ENCODE assay signal across 40 cellular contexts in the genomic region with DNA sequence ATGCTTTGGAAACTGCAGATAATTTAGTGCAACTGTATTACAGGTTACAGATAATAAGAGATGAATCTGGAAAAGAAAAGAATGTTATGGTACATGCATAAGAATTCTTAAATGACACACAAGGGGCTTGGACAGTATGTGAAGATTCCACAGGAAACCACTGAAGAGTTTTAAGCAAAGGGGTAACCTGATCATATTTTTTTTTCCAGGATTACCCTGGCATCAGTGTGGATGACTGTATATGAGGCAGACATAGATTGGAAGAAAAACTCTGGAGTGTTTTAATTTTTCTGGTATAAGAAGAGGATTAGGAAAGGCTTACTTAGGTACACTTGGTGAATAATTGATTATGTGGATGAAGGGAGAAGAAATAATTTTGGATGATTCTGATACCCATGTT. TPM values are rescaled to one million over a fixed set of nuclear protein-coding genes. Genes with fewer than 3 reads are reported as not detected.
"Had no signal": no experiment of that assay in that cellular context is flagged by ENCODE, and none has a peak within 500 bp of the region (broad histone marks: within the 10 kb centered on the region; RNA-seq: fewer than 3 reads in every experiment).

No MANE protein-coding gene starts in this region.

- DNase-seq: activated B cell treated with CpG ODN at 0.5 μM for 24 hours; activated CD4-positive, alpha-beta memory T cell treated with anti-CD3 and anti-CD28 coated beads for 36 hours; activated CD4-positive, alpha-beta T cell treated with anti-CD3 and anti-CD28 coated beads for 1 hour; activated CD4-positive, alpha-beta T cell treated with anti-CD3 and anti-CD28 coated beads for 36 hours; activated CD4-positive, alpha-beta T cell treated with anti-CD3 and anti-CD28 coated beads, Interleukin-2, amount 10 ng/mL, durations not matched to agents 24 days and 14 days; activated CD4-positive, alpha-beta T cell treated with anti-CD3 and anti-CD28 coated beads, Interleukin-2, amount 50 U/mL, for 1 hour; activated CD4-positive, alpha-beta T cell treated with anti-CD3 and anti-CD28 coated beads, Interleukin-2, amount 50 U/mL, for 4 hours; activated CD8-positive, alpha-beta memory T cell treated with anti-CD3 and anti-CD28 coated beads, Interleukin-2, amount 50 U/mL, for 4 hours; activated CD8-positive, alpha-beta T cell treated with anti-CD3 and anti-CD28 coated beads for 36 hours; activated effector memory CD4-positive, alpha-beta T cell treated with anti-CD3 and anti-CD28 coated beads, Interleukin-2, amount 50 U/mL, for 16 hours; activated gamma-delta T cell treated with Interleukin-2 at 50 U/mL for 16 hours; activated naive CD4-positive, alpha-beta T cell; activated naive CD4-positive, alpha-beta T cell treated with anti-CD3 and anti-CD28 coated beads for 36 hours; activated naive CD8-positive, alpha-beta T cell treated with anti-CD3 and anti-CD28 coated beads, Interleukin-2, amount 10 ng/mL, durations not matched to agents 7 days and 5 days; activated naive CD8-positive, alpha-beta T cell treated with anti-CD3 and anti-CD28 coated beads, Interleukin-2, amount 50 U/mL, for 24 hours; activated T-cell treated with anti-CD3 and anti-CD28 coated beads for 4 hours; activated T-cell treated with anti-CD3 and anti-CD28 coated beads, Interleukin-2, amount 50 U/mL, for 1 hour; activated T-cell treated with anti-CD3 and anti-CD28 coated beads, Interleukin-2, amount 50 U/mL, for 4 hours; activated T-cell treated with anti-CD3 and anti-CD28 coated beads, Interleukin-2, amount 50 U/mL, for 72 hours; amygdala; anterior cingulate cortex; caudate nucleus; cerebellar nuclear complex; T-helper 1 cell; T-helper 2 cell; T-helper 9 cell had no signal

- H3K4me3 ChIP-seq: ascending aorta, cardiac muscle cell had no signal

- H3K36me3 Mint-ChIP-seq: activated CD4-positive, alpha-beta memory T cell treated with anti-CD3 and anti-CD28 coated beads for 36 hours; activated naive CD4-positive, alpha-beta T cell treated with anti-CD3 and anti-CD28 coated beads, Interleukin-2, amount 50 U/mL, for 24 hours; activated naive CD8-positive, alpha-beta T cell; activated naive CD8-positive, alpha-beta T cell treated with anti-CD3 and anti-CD28 coated beads, Interleukin-2, amount 10 ng/mL, durations not matched to agents 7 days and 5 days; brain had no signal

- H3K27me3 Mint-ChIP-seq: brain; central memory CD8-positive, alpha-beta T cell had no signal

- H3K36me3 ChIP-seq: ascending aorta, cardiac muscle cell had no signal

- H3K27ac Mint-ChIP-seq: activated B cell treated with CpG ODN at 0.5 μM for 24 hours; activated CD4-positive, alpha-beta memory T cell treated with anti-CD3 and anti-CD28 coated beads for 36 hours; activated CD4-positive, alpha-beta T cell treated with anti-CD3 and anti-CD28 coated beads for 36 hours; activated CD4-positive, alpha-beta T cell treated with anti-CD3 and anti-CD28 coated beads, Interleukin-2, amount 10 ng/mL, durations not matched to agents 24 days and 14 days; activated CD8-positive, alpha-beta T cell treated with anti-CD3 and anti-CD28 coated beads for 36 hours; activated naive CD4-positive, alpha-beta T cell treated with anti-CD3 and anti-CD28 coated beads for 36 hours; activated naive CD4-positive, alpha-beta T cell treated with anti-CD3 and anti-CD28 coated beads, Interleukin-2, amount 50 U/mL, for 24 hours; activated naive CD8-positive, alpha-beta T cell; activated naive CD8-positive, alpha-beta T cell treated with anti-CD3 and anti-CD28 coated beads, Interleukin-2, amount 10 ng/mL, durations not matched to agents 7 days and 5 days; activated naive CD8-positive, alpha-beta T cell treated with anti-CD3 and anti-CD28 coated beads, Interleukin-2, amount 50 U/mL, for 24 hours; activated T-cell treated with anti-CD3 and anti-CD28 coated beads, Interleukin-2, amount 50 U/mL, for 72 hours; activated T-helper 1 cell treated with anti-CD3 and anti-CD28 coated beads, Interleukin-12 subunit alpha, Interleukin-12 subunit beta, Interleukin-2, Interleukin-4 antibody, amounts not matched to agents 30 ng/mL and 10 ng/mL and 1 ng/mL, durations not matched to agents 14 hours and 24 hours and 36 hours; activated T-helper 17 cell treated with anti-CD3 and anti-CD28 coated beads, Interleukin-2, amount 50 U/mL, for 72 hours; brain; T-helper 1 cell treated with Interleukin-12 subunit alpha and Interleukin-12 subunit beta and Interleukin-4 antibody, amounts not matched to agents 30 μg/mL and 1 μg/mL, for 36 hours; T-helper 2 cell treated with Interferon-gamma antibody and Interleukin-4, amounts not matched to agents 5 μg/mL and 100 μg/mL, for 36 hours had no signal

- H3K9me3 Mint-ChIP-seq: activated CD4-positive, alpha-beta T cell treated with anti-CD3 and anti-CD28 coated beads, Interleukin-2, amount 10 ng/mL, durations not matched to agents 24 days and 14 days; activated naive CD4-positive, alpha-beta T cell treated with anti-CD3 and anti-CD28 coated beads, Interleukin-2, amount 50 U/mL, for 24 hours; activated naive CD8-positive, alpha-beta T cell treated with anti-CD3 and anti-CD28 coated beads, Interleukin-2, amount 10 ng/mL, durations not matched to agents 7 days and 5 days; activated T-helper 1 cell treated with anti-CD3 and anti-CD28 coated beads, Interleukin-12 subunit alpha, Interleukin-12 subunit beta, Interleukin-2, Interleukin-4 antibody, amounts not matched to agents 30 ng/mL and 10 ng/mL and 1 ng/mL, durations not matched to agents 14 hours and 24 hours and 36 hours; T-helper 1 cell treated with Interleukin-12 subunit alpha and Interleukin-12 subunit beta and Interleukin-4 antibody, amounts not matched to agents 30 μg/mL and 1 μg/mL, for 36 hours had no signal

- H3K4me1 Mint-ChIP-seq: activated B cell treated with CpG ODN at 0.5 μM for 24 hours; activated CD4-positive, alpha-beta T cell treated with anti-CD3 and anti-CD28 coated beads for 36 hours; activated CD4-positive, alpha-beta T cell treated with anti-CD3 and anti-CD28 coated beads, Interleukin-2, amount 10 ng/mL, durations not matched to agents 24 days and 14 days; activated naive CD4-positive, alpha-beta T cell treated with anti-CD3 and anti-CD28 coated beads, Interleukin-2, amount 50 U/mL, for 24 hours; activated naive CD8-positive, alpha-beta T cell treated with anti-CD3 and anti-CD28 coated beads, Interleukin-2, amount 10 ng/mL, durations not matched to agents 7 days and 5 days; activated naive CD8-positive, alpha-beta T cell treated with anti-CD3 and anti-CD28 coated beads, Interleukin-2, amount 50 U/mL, for 24 hours; activated T-helper 17 cell treated with anti-CD3 and anti-CD28 coated beads, Interleukin-2, amount 50 U/mL, for 72 hours; brain; central memory CD8-positive, alpha-beta T cell had no signal

- H3K27ac ChIP-seq: ascending aorta, cardiac muscle cell, VCaP had no signal

- H3K4me1 ChIP-seq: ascending aorta had no signal

- H3K9me3 ChIP-seq: ascending aorta had no signal

- H3K27me3 ChIP-seq: ascending aorta had no signal

- H3K4me3 Mint-ChIP-seq: activated B cell treated with CpG ODN at 0.5 μM for 24 hours; activated CD4-positive, alpha-beta memory T cell treated with anti-CD3 and anti-CD28 coated beads for 36 hours; activated CD4-positive, alpha-beta T cell treated with anti-CD3 and anti-CD28 coated beads for 36 hours; activated CD4-positive, alpha-beta T cell treated with anti-CD3 and anti-CD28 coated beads, Interleukin-2, amount 10 ng/mL, durations not matched to agents 24 days and 14 days; activated CD8-positive, alpha-beta T cell treated with anti-CD3 and anti-CD28 coated beads for 36 hours; activated naive CD4-positive, alpha-beta T cell treated with anti-CD3 and anti-CD28 coated beads for 36 hours; activated naive CD4-positive, alpha-beta T cell treated with anti-CD3 and anti-CD28 coated beads, Interleukin-2, amount 50 U/mL, for 24 hours; activated naive CD8-positive, alpha-beta T cell; activated naive CD8-positive, alpha-beta T cell treated with anti-CD3 and anti-CD28 coated beads, Interleukin-2, amount 10 ng/mL, durations not matched to agents 7 days and 5 days; activated naive CD8-positive, alpha-beta T cell treated with anti-CD3 and anti-CD28 coated beads, Interleukin-2, amount 50 U/mL, for 24 hours; activated T-cell treated with anti-CD3 and anti-CD28 coated beads, Interleukin-2, amount 50 U/mL, for 4 hours; activated T-cell treated with anti-CD3 and anti-CD28 coated beads, Interleukin-2, amount 50 U/mL, for 72 hours; activated T-helper 1 cell treated with anti-CD3 and anti-CD28 coated beads, Interleukin-12 subunit alpha, Interleukin-12 subunit beta, Interleukin-2, Interleukin-4 antibody, amounts not matched to agents 30 ng/mL and 10 ng/mL and 1 ng/mL, durations not matched to agents 14 hours and 24 hours and 36 hours; activated T-helper 17 cell treated with anti-CD3 and anti-CD28 coated beads, Interleukin-2, amount 50 U/mL, for 72 hours; brain; central memory CD8-positive, alpha-beta T cell; T-helper 1 cell treated with Interleukin-12 subunit alpha and Interleukin-12 subunit beta and Interleukin-4 antibody, amounts not matched to agents 30 μg/mL and 1 μg/mL, for 36 hours; T-helper 2 cell treated with Interferon-gamma antibody and Interleukin-4, amounts not matched to agents 5 μg/mL and 100 μg/mL, for 36 hours had no signal

RNA-seq across cellular contexts. Expression of gene TFPI2, which starts 8.1 kb away (rescaled TPM):
- total RNA-seq: activated CD4-positive, alpha-beta memory T cell treated with anti-CD3 and anti-CD28 coated beads for 36 hours; activated CD4-positive, alpha-beta T cell treated with anti-CD3 and anti-CD28 coated beads for 36 hours; activated CD4-positive, alpha-beta T cell treated with anti-CD3 and anti-CD28 coated beads, Interleukin-2, amount 10 ng/mL, durations not matched to agents 24 days and 14 days; activated CD8-positive, alpha-beta memory T cell treated with anti-CD3 and anti-CD28 coated beads for 36 hours; activated CD8-positive, alpha-beta T cell treated with anti-CD3 and anti-CD28 coated beads for 36 hours; activated naive CD4-positive, alpha-beta T cell treated with anti-CD3 and anti-CD28 coated beads for 36 hours; activated naive CD8-positive, alpha-beta T cell treated with anti-CD3 and anti-CD28 coated beads, Interleukin-2, amount 10 ng/mL, durations not matched to agents 7 days and 5 days; activated T-helper 1 cell treated with anti-CD3 and anti-CD28 coated beads, Interleukin-12 subunit alpha, Interleukin-12 subunit beta, Interleukin-2, Interleukin-4 antibody, amounts not matched to agents 30 ng/mL and 10 ng/mL and 1 ng/mL, durations not matched to agents 14 hours and 24 hours and 36 hours; ascending aorta had no signal

RNA-seq across cellular contexts. Expression of gene GNGT1, which starts 23.9 kb away (rescaled TPM):
- total RNA-seq: activated B cell treated with CpG ODN at 0.5 μM for 24 hours; activated CD4-positive, alpha-beta memory T cell treated with anti-CD3 and anti-CD28 coated beads for 36 hours; activated CD4-positive, alpha-beta T cell treated with anti-CD3 and anti-CD28 coated beads for 36 hours; activated CD4-positive, alpha-beta T cell treated with anti-CD3 and anti-CD28 coated beads, Interleukin-2, amount 10 ng/mL, durations not matched to agents 24 days and 14 days; activated CD8-positive, alpha-beta memory T cell treated with anti-CD3 and anti-CD28 coated beads for 36 hours; activated CD8-positive, alpha-beta T cell treated with anti-CD3 and anti-CD28 coated beads for 36 hours; activated naive CD4-positive, alpha-beta T cell treated with anti-CD3 and anti-CD28 coated beads for 36 hours; activated naive CD8-positive, alpha-beta T cell treated with anti-CD3 and anti-CD28 coated beads, Interleukin-2, amount 10 ng/mL, durations not matched to agents 7 days and 5 days; activated T-cell treated with anti-CD3 and anti-CD28 coated beads, Interleukin-2, amount 50 U/mL, for 4 hours; activated T-cell treated with anti-CD3 and anti-CD28 coated beads, Interleukin-2, amount 50 U/mL, for 72 hours; activated T-helper 1 cell treated with anti-CD3 and anti-CD28 coated beads, Interleukin-12 subunit alpha, Interleukin-12 subunit beta, Interleukin-2, Interleukin-4 antibody, amounts not matched to agents 30 ng/mL and 10 ng/mL and 1 ng/mL, durations not matched to agents 14 hours and 24 hours and 36 hours; activated T-helper 17 cell treated with anti-CD3 and anti-CD28 coated beads, Interleukin-2, amount 50 U/mL, for 72 hours; ascending aorta; bronchial epithelial cell; cardiac muscle cell had no signal
- polyA plus RNA-seq: adipose tissue, cardiac muscle cell had no signal

RNA-seq across cellular contexts. Expression of gene GNG11, which starts 39.1 kb away (rescaled TPM):
- total RNA-seq: activated CD4-positive, alpha-beta memory T cell treated with anti-CD3 and anti-CD28 coated beads for 36 hours; activated CD4-positive, alpha-beta T cell treated with anti-CD3 and anti-CD28 coated beads for 36 hours; activated CD4-positive, alpha-beta T cell treated with anti-CD3 and anti-CD28 coated beads, Interleukin-2, amount 10 ng/mL, durations not matched to agents 24 days and 14 days; activated CD8-positive, alpha-beta memory T cell treated with anti-CD3 and anti-CD28 coated beads for 36 hours; activated CD8-positive, alpha-beta T cell treated with anti-CD3 and anti-CD28 coated beads for 36 hours; activated naive CD4-positive, alpha-beta T cell treated with anti-CD3 and anti-CD28 coated beads for 36 hours; activated naive CD8-positive, alpha-beta T cell treated with anti-CD3 and anti-CD28 coated beads, Interleukin-2, amount 10 ng/mL, durations not matched to agents 7 days and 5 days; activated T-cell treated with anti-CD3 and anti-CD28 coated beads, Interleukin-2, amount 50 U/mL, for 72 hours; activated T-helper 1 cell treated with anti-CD3 and anti-CD28 coated beads, Interleukin-12 subunit alpha, Interleukin-12 subunit beta, Interleukin-2, Interleukin-4 antibody, amounts not matched to agents 30 ng/mL and 10 ng/mL and 1 ng/mL, durations not matched to agents 14 hours and 24 hours and 36 hours; activated T-helper 17 cell treated with anti-CD3 and anti-CD28 coated beads, Interleukin-2, amount 50 U/mL, for 72 hours had no signal
